ENCODE assay signal across 1 cellular context in genomic region chr2:45729753-45730512, GRCh38.
TF ChIP-seq lines count a peak whose summit lies in the region.

No MANE protein-coding gene starts in this region.

TF ChIP-seq in GM12878, 131 proteins besides CTCF, POLR2A, EP300 and RAD21 (continued from another document and continues in another):
- TF ChIP-seq CEBPB (IDR thresholded peaks at IDR 0.05; ENCODE audit: borderline replicate concordance in 1 of 2, low read depth in 2 of 2, low read length in 2 of 2) (no peak), CREM (IDR thresholded peaks at IDR 0.05; ENCODE audit: low read depth) (peak; percentile 41; the same call in 1 of the 2 replicates), PAX8 (IDR thresholded peaks at IDR 0.05) (no peak), SMC3 (IDR thresholded peaks at IDR 0.05; ENCODE audit: borderline replicate concordance, low read length) (peak; percentile 47; the same call in 1 of the 2 replicates), ZNF687 (IDR thresholded peaks at IDR 0.05) (peak; percentile 48; the same call in 1 of the 2 replicates), RFX5 (IDR thresholded peaks at IDR 0.05; ENCODE audit: low read depth, low read length) (no peak), TCF12 (IDR thresholded peaks at IDR 0.05; ENCODE audit: low read depth, low read length) (no peak), SREBF1 (IDR thresholded peaks at IDR 0.05; ENCODE audit: low read length) (no peak), ZBTB4 (CRISPR knock-in tag; IDR thresholded peaks at IDR 0.05) (no peak), SKIL (IDR thresholded peaks at IDR 0.05; ENCODE audit: low read depth, poor library complexity, severe bottlenecking) (peak; percentile 94), TCF7 (IDR thresholded peaks at IDR 0.05; ENCODE audit: borderline replicate concordance) (no peak), NFXL1 (IDR thresholded peaks at IDR 0.05; ENCODE audit: borderline replicate concordance) (no peak), ZZZ3 (IDR thresholded peaks at IDR 0.05; ENCODE audit: control insufficient read depth, insufficient read length, low read depth) (no peak), ASH2L (IDR thresholded peaks at IDR 0.05; ENCODE audit: borderline replicate concordance, low read depth) (peak; percentile 58; the same call in 1 of the 2 replicates), MXI1 (IDR thresholded peaks at IDR 0.05; ENCODE audit: low read depth, low read length) (0 out of 2 replicates have a peak, but pooled peaks have one; percentile 29), FOXK2 (IDR thresholded peaks at IDR 0.05) (no peak; the same call in 1 of the 2 replicates), STAT1 (conservative IDR thresholded peaks at IDR 0.05) (no peak), GATAD2B (conservative IDR thresholded peaks at IDR 0.05; ENCODE audit: low read depth) (no peak), MYC (IDR thresholded peaks at IDR 0.05; ENCODE audit: insufficient read depth, insufficient read length, insufficient replicate concordance, low read length, severe bottlenecking) (no peak), NR2F1 (conservative IDR thresholded peaks at IDR 0.05) (peak; percentile 71; the same call in 1 of the 2 replicates), BCL11A (IDR thresholded peaks at IDR 0.05; ENCODE audit: low read depth, low read length) (peak; percentile 85), CHD2 (IDR thresholded peaks at IDR 0.05; ENCODE audit: borderline replicate concordance, low read depth, low read length) (peak; percentile 65; the same call in 1 of the 2 replicates), CUX1 (IDR thresholded peaks at IDR 0.05; ENCODE audit: insufficient replicate concordance, low read depth, low read length) (no peak), MEF2A (IDR thresholded peaks at IDR 0.05; ENCODE audit: insufficient read depth, low read depth, low read length) (no peak), MLLT1 (IDR thresholded peaks at IDR 0.05) (peak; percentile 90), SREBF2 (IDR thresholded peaks at IDR 0.05; ENCODE audit: low read length) (no peak), ZBTB33 (IDR thresholded peaks at IDR 0.05) (no peak), JUNB (IDR thresholded peaks at IDR 0.05) (0 out of 2 replicates have a peak, but pooled peaks have one; percentile 8), BCL3 (IDR thresholded peaks at IDR 0.05; ENCODE audit: borderline replicate concordance, insufficient read depth, low read depth, low read length, poor library complexity, severe bottlenecking) (no peak), EGR1 (IDR thresholded peaks at IDR 0.05; ENCODE audit: borderline replicate concordance in 1 of 2, low read depth in 2 of 2, low read length in 2 of 2) (no peak), IRF3 (IDR thresholded peaks at IDR 0.05) (no peak), TCF3 (IDR thresholded peaks at IDR 0.05; ENCODE audit: borderline replicate concordance, insufficient read depth, low read depth, low read length) (no peak), SMAD5 (IDR thresholded peaks at IDR 0.05; ENCODE audit: low read depth) (no peak), MYB (IDR thresholded peaks at IDR 0.05; ENCODE audit: borderline replicate concordance, low read depth, low read length) (peak; percentile 89), ZNF207 (IDR thresholded peaks at IDR 0.05; ENCODE audit: borderline replicate concordance) (0 out of 2 replicates have a peak, but pooled peaks have one; percentile 21), SIN3A (IDR thresholded peaks at IDR 0.05; ENCODE audit: low read depth, low read length) (no peak), RUNX3 (IDR thresholded peaks at IDR 0.05; ENCODE audit: low read length) (peak; percentile 95), KLF5 (IDR thresholded peaks at IDR 0.05; ENCODE audit: partially characterized antibody) (peak; percentile 78), RELA (IDR thresholded peaks at IDR 0.05; ENCODE audit: borderline replicate concordance, partially characterized antibody) (no peak), EED (IDR thresholded peaks at IDR 0.05; ENCODE audit: low read depth) (peak; percentile 67; the same call in 1 of the 2 replicates), RBBP5 (conservative IDR thresholded peaks at IDR 0.05) (no peak)
